2 cellular contexts compared by ENCODE assay signal in the genomic region with DNA sequence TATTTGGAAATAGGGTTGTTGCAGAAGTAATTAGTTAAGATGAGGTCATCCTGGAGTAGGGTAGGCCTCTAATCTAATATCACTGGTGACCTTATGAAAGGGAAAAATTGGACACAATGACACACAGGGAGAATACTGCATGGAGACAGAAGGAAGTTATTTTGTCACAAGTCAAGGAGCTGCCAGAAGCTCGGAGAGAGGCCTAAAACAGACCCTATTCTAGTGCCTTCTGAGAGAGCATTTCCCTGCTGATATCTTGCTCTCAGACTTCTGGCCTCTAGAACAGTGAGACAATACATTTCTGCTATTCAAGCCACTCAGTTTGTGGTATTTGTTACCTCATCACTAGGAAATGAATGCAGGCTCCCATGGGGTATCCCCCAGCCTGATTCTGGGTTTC.
TF ChIP-seq lines count a peak whose summit lies in the region.

No MANE protein-coding gene starts in this region.

TF ChIP-seq in SK-N-SH treated with all-trans-retinoic acid at 6 μM for 48 hours, 23 proteins besides CTCF, POLR2A, EP300 and RAD21 (continued from another document):
- TF ChIP-seq, protein P1, sequence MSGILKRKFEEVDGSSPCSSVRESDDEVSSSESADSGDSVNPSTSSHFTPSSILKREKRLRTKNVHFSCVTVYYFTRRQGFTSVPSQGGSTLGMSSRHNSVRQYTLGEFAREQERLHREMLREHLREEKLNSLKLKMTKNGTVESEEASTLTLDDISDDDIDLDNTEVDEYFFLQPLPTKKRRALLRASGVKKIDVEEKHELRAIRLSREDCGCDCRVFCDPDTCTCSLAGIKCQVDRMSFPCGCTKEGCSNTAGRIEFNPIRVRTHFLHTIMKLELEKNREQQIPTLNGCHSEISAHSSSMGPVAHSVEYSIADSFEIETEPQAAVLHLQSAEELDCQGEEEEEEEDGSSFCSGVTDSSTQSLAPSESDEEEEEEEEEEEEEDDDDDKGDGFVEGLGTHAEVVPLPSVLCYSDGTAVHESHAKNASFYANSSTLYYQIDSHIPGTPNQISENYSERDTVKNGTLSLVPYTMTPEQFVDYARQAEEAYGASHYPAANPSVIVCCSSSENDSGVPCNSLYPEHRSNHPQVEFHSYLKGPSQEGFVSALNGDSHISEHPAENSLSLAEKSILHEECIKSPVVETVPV (CRISPR knock-in tag; IDR thresholded peaks at IDR 0.05), result no peak
- TF ChIP-seq BACH2 (CRISPR knock-in tag; IDR thresholded peaks at IDR 0.05; ENCODE audit: borderline replicate concordance), result no peak

TF ChIP-seq in SK-N-SH, 30 proteins besides CTCF, POLR2A, EP300 and RAD21 (continued from another document):
- TF ChIP-seq SMC3 (IDR thresholded peaks at IDR 0.05; ENCODE audit: low read depth, low read length), result no peak
- TF ChIP-seq, protein P2, sequence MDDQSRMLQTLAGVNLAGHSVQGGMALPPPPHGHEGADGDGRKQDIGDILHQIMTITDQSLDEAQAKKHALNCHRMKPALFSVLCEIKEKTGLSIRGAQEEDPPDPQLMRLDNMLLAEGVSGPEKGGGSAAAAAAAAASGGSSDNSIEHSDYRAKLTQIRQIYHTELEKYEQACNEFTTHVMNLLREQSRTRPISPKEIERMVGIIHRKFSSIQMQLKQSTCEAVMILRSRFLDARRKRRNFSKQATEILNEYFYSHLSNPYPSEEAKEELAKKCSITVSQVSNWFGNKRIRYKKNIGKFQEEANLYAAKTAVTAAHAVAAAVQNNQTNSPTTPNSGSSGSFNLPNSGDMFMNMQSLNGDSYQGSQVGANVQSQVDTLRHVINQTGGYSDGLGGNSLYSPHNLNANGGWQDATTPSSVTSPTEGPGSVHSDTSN (IDR thresholded peaks at IDR 0.05), result no peak
